In genomic region chr4:145976680-145977079, GRCh38 we compare ENCODE assay signal across 3 cellular contexts.
"Had no signal": no experiment of that assay in that cellular context is flagged by ENCODE, and none has a peak within 500 bp of the region (broad histone marks: within the 10 kb centered on the region; RNA-seq: fewer than 3 reads in every experiment).

No MANE protein-coding gene starts in this region.

- DNase-seq: GDM1, GF-D8 had no signal

- H3K4me3 ChIP-seq: GM12878 had no signal

- ATAC-seq: GM12878 had no signal
